22 cellular contexts compared by ENCODE assay signal in genomic region chr17:80244871-80245509, GRCh38.
"Had no signal": no experiment of that assay in that cellular context is flagged by ENCODE, and none has a peak within 500 bp of the region (broad histone marks: within the 10 kb centered on the region; RNA-seq: fewer than 3 reads in every experiment).

No MANE protein-coding gene starts in this region.

- H3K27me3 ChIP-seq: breast epithelium, foreskin keratinocyte, right lobe of liver, tibial artery had no signal

- H3K9me3 ChIP-seq: breast epithelium, right lobe of liver, tibial artery had no signal

- H3K36me3 Mint-ChIP-seq: activated naive CD8-positive, alpha-beta T cell treated with anti-CD3 and anti-CD28 coated beads, Interleukin-2, amount 10 ng/mL, durations not matched to agents 7 days and 5 days; natural killer cell had no signal

- H3K4me3 ChIP-seq: breast epithelium, right lobe of liver, skin epidermis, tibial artery had no signal

- H3K9me3 Mint-ChIP-seq: activated naive CD4-positive, alpha-beta T cell treated with anti-CD3 and anti-CD28 coated beads for 36 hours; activated naive CD8-positive, alpha-beta T cell treated with anti-CD3 and anti-CD28 coated beads, Interleukin-2, amount 10 ng/mL, durations not matched to agents 7 days and 5 days; activated T-cell treated with anti-CD3 and anti-CD28 coated beads, Interleukin-2, amount 50 U/mL, for 24 hours; natural killer cell; stimulated activated effector memory CD8-positive, alpha-beta T cell treated with anti-CD3 and anti-CD28 coated beads, Interleukin-12 subunit alpha, Interleukin-12 subunit beta, amount 100 ng/mL, for 72 hours; stimulated activated naive CD8-positive, alpha-beta T cell treated with anti-CD3 and anti-CD28 coated beads, Interleukin-15, amount 100 ng/mL, for 72 hours; T-helper 2 cell treated with Interferon-gamma antibody and Interleukin-4, amounts not matched to agents 5 μg/mL and 100 μg/mL, for 36 hours had no signal

- H3K4me1 ChIP-seq: breast epithelium, foreskin keratinocyte, right lobe of liver, tibial artery had no signal

- H3K4me3 Mint-ChIP-seq: activated CD8-positive, alpha-beta T cell treated with anti-CD3 and anti-CD28 coated beads, Interleukin-2, amount 10 ng/mL, durations not matched to agents 7 days and 5 days; activated naive CD4-positive, alpha-beta T cell treated with anti-CD3 and anti-CD28 coated beads for 36 hours; activated naive CD8-positive, alpha-beta T cell treated with anti-CD3 and anti-CD28 coated beads, Interleukin-2, amount 10 ng/mL, durations not matched to agents 7 days and 5 days; activated T-cell treated with anti-CD3 and anti-CD28 coated beads, Interleukin-2, amount 50 U/mL, for 24 hours; natural killer cell; stimulated activated effector memory CD8-positive, alpha-beta T cell treated with anti-CD3 and anti-CD28 coated beads, Interleukin-12 subunit alpha, Interleukin-12 subunit beta, amount 100 ng/mL, for 72 hours; stimulated activated naive CD8-positive, alpha-beta T cell treated with anti-CD3 and anti-CD28 coated beads, Interleukin-15, amount 100 ng/mL, for 72 hours; T-helper 2 cell treated with Interferon-gamma antibody and Interleukin-4, amounts not matched to agents 5 μg/mL and 100 μg/mL, for 36 hours had no signal

- ATAC-seq: activated CD8-positive, alpha-beta T cell treated with anti-CD3 and anti-CD28 coated beads, Interleukin-2, amount 10 ng/mL, durations not matched to agents 7 days and 5 days; foreskin keratinocyte; left ventricle myocardium superior; natural killer cell; right lobe of liver; stimulated activated effector memory CD8-positive, alpha-beta T cell treated with anti-CD3 and anti-CD28 coated beads, Interleukin-12 subunit alpha, Interleukin-12 subunit beta, amount 100 ng/mL, for 72 hours; stimulated activated naive CD8-positive, alpha-beta T cell treated with anti-CD3 and anti-CD28 coated beads, Interleukin-15, amount 100 ng/mL, for 72 hours had no signal

- H3K27ac ChIP-seq: breast epithelium, foreskin keratinocyte, right lobe of liver, skin epidermis, tibial artery, WERI-Rb-1 had no signal

- H3K27ac Mint-ChIP-seq: activated CD8-positive, alpha-beta T cell treated with anti-CD3 and anti-CD28 coated beads, Interleukin-2, amount 10 ng/mL, durations not matched to agents 7 days and 5 days; activated naive CD4-positive, alpha-beta T cell treated with anti-CD3 and anti-CD28 coated beads for 36 hours; activated naive CD8-positive, alpha-beta T cell treated with anti-CD3 and anti-CD28 coated beads, Interleukin-2, amount 10 ng/mL, durations not matched to agents 7 days and 5 days; activated T-cell treated with anti-CD3 and anti-CD28 coated beads, Interleukin-2, amount 50 U/mL, for 24 hours; stimulated activated effector memory CD8-positive, alpha-beta T cell treated with anti-CD3 and anti-CD28 coated beads, Interleukin-12 subunit alpha, Interleukin-12 subunit beta, amount 100 ng/mL, for 72 hours; T-helper 2 cell treated with Interferon-gamma antibody and Interleukin-4, amounts not matched to agents 5 μg/mL and 100 μg/mL, for 36 hours had no signal

- DNase-seq: activated CD4-positive, alpha-beta T cell treated with anti-CD3 and anti-CD28 coated beads for 1 hour; activated CD4-positive, alpha-beta T cell treated with anti-CD3 and anti-CD28 coated beads, Interleukin-2, amount 50 U/mL, for 1 hour; activated CD8-positive, alpha-beta T cell treated with anti-CD3 and anti-CD28 coated beads, Interleukin-2, amount 10 ng/mL, durations not matched to agents 7 days and 5 days; activated naive CD4-positive, alpha-beta T cell treated with anti-CD3 and anti-CD28 coated beads for 36 hours; activated naive CD8-positive, alpha-beta T cell treated with anti-CD3 and anti-CD28 coated beads, Interleukin-2, amount 10 ng/mL, durations not matched to agents 7 days and 5 days; activated T-cell treated with anti-CD3 and anti-CD28 coated beads, Interleukin-2, amount 50 U/mL, for 24 hours; amniotic stem cell; cortex of kidney; foreskin keratinocyte; left ventricle myocardium superior; midbrain; natural killer cell; nucleus accumbens; right lobe of liver; stimulated activated CD4-positive, alpha-beta T cell treated with anti-CD3 and anti-CD28 coated beads, Interleukin-2, amount 100 ng/mL, for 24 hours; stimulated activated naive CD8-positive, alpha-beta T cell treated with anti-CD3 and anti-CD28 coated beads, Interleukin-15, amount 100 ng/mL, for 72 hours; WERI-Rb-1 had no signal

- H3K27me3 Mint-ChIP-seq: activated naive CD8-positive, alpha-beta T cell treated with anti-CD3 and anti-CD28 coated beads, Interleukin-2, amount 10 ng/mL, durations not matched to agents 7 days and 5 days; activated T-cell treated with anti-CD3 and anti-CD28 coated beads, Interleukin-2, amount 50 U/mL, for 24 hours; stimulated activated naive CD8-positive, alpha-beta T cell treated with anti-CD3 and anti-CD28 coated beads, Interleukin-15, amount 100 ng/mL, for 72 hours had no signal

- H3K4me1 Mint-ChIP-seq: activated naive CD8-positive, alpha-beta T cell treated with anti-CD3 and anti-CD28 coated beads, Interleukin-2, amount 10 ng/mL, durations not matched to agents 7 days and 5 days; natural killer cell; stimulated activated effector memory CD8-positive, alpha-beta T cell treated with anti-CD3 and anti-CD28 coated beads, Interleukin-12 subunit alpha, Interleukin-12 subunit beta, amount 100 ng/mL, for 72 hours; stimulated activated naive CD8-positive, alpha-beta T cell treated with anti-CD3 and anti-CD28 coated beads, Interleukin-15, amount 100 ng/mL, for 72 hours had no signal
